9 cellular contexts compared by ENCODE assay signal in genomic region chr12:108611884-108612415, GRCh38. TPM values are rescaled to one million over a fixed set of nuclear protein-coding genes. Genes with fewer than 3 reads are reported as not detected.
A peak's percentile ranks its signal among the peaks of the same experiment; 100 is the strongest.
DNase-seq lines count a peak whose midpoint lies in the region; ATAC-seq, FAIRE-seq and TF ChIP-seq lines count a peak whose summit lies in the region.
"Had no signal": no experiment of that assay in that cellular context is flagged by ENCODE, and none has a peak within 500 bp of the region (broad histone marks: within the 10 kb centered on the region; RNA-seq: fewer than 3 reads in every experiment).

No MANE protein-coding gene starts in this region.

- TF ChIP-seq CTCF in AG09319 (IDR thresholded peaks at IDR 0.05; ENCODE audit: low read depth, low read length) = peak; percentile 39
- peak; percentile 73 for TF ChIP-seq CTCF in chondrocyte (IDR thresholded peaks at IDR 0.05)
- no peak for TF ChIP-seq CTCF in nephron (IDR thresholded peaks at IDR 0.05; ENCODE audit: unreplicated experiment in 3 of 3)

- FAIRE-seq in H54 (lab: Jason Lieb, UNC) = peak; percentile 85
- FAIRE-seq: islet of Langerhans had no signal

- H3K27me3 Mint-ChIP-seq in chondrocyte (ENCODE audit: low read depth) (no peaks in the 10 kb centered on the region), nephron (ENCODE audit: low read depth) (no peaks in the 10 kb centered on the region)

- H3K4me1 Mint-ChIP-seq in chondrocyte (ENCODE audit: low read depth) = peaks cover 45% of the 10 kb centered on the region
- peaks cover 43% of the 10 kb centered on the region for H3K4me1 Mint-ChIP-seq in nephron

- H3K36me3 Mint-ChIP-seq in chondrocyte (ENCODE audit: low read depth) = peaks cover 3% of the 10 kb centered on the region
- peaks cover 5% of the 10 kb centered on the region for H3K36me3 Mint-ChIP-seq in nephron (ENCODE audit: low read depth)

- H3K27ac Mint-ChIP-seq in chondrocyte (ENCODE audit: unreplicated experiment) (peak overlapping the region; percentile 29), nephron (peak overlapping the region; percentile 7 to 40 (median 36))

- DNase-seq in AG09319 (ENCODE audit: extremely low read depth, low read depth) = no peak
- peak; percentile 83 for DNase-seq in H54 (ENCODE audit: insufficient read length, low spot score)
- peak; percentile 50 for DNase-seq in T-helper 9 cell
- no peak for DNase-seq in chondrocyte (ENCODE audit: low spot score)
- no peak for DNase-seq in GF-D8 (lab: John Stamatoyannopoulos, UW)

- ATAC-seq in HG03280 (IDR thresholded peaks at IDR 0.05; ENCODE audit: unreplicated experiment) (no peak), HG03354 (IDR thresholded peaks at IDR 0.05; ENCODE audit: poor library complexity, severe bottlenecking, unreplicated experiment) (no peak)

- H3K9me3 Mint-ChIP-seq in chondrocyte (ENCODE audit: low read depth) = peaks cover 4% of the 10 kb centered on the region
- H3K9me3 Mint-ChIP-seq in nephron = no peaks in the 10 kb centered on the region

- TF ChIP-seq POLR2A in H54 (IDR thresholded peaks at IDR 0.05; ENCODE audit: low read depth, low read length) = no peak

- no peak overlapping the region for H3K4me3 Mint-ChIP-seq in chondrocyte (ENCODE audit: unreplicated experiment)
- no peak overlapping the region for H3K4me3 Mint-ChIP-seq in nephron

RNA-seq across cellular contexts. Expression of gene TMEM119, which starts 14.1 kb away (rescaled TPM):
- total RNA-seq in chondrocyte = 46.7 to 122 TPM (median 48.3 TPM) in 3 replicates

RNA-seq across cellular contexts. Expression of gene SELPLG, which starts 21.7 kb away (rescaled TPM):
- total RNA-seq in chondrocyte = 2.2 to 3.2 TPM (median 2.9 TPM) in 3 replicates

RNA-seq across cellular contexts. Expression of gene ISCU, which starts 49.6 kb away (rescaled TPM):
- total RNA-seq in chondrocyte = 84.8 to 102 TPM (median 87.8 TPM) in 3 replicates

RNA-seq across cellular contexts. Expression of gene SART3, which starts 51.0 kb away (rescaled TPM):
- 33.8 to 36.6 TPM (median 34.8 TPM) in 3 replicates for total RNA-seq in chondrocyte

Comparison
In these comparisons a context has a peak if more than half of its experiments do, and no peak if none do; other contexts are left out.
1. DNase-seq: peak in H54 (single experiment) and T-helper 9 cell (single experiment); none in AG09319 (single experiment), chondrocyte (single experiment) and GF-D8 (single experiment).
2. CTCF ChIP-seq: peak in AG09319 (single experiment) and chondrocyte (single experiment); none in nephron (0 of 3).